20 cellular contexts compared by ENCODE assay signal in genomic region chr7:152866791-152867481, GRCh38.
DNase-seq lines count a peak whose midpoint lies in the region; ATAC-seq and TF ChIP-seq lines count a peak whose summit lies in the region.
"Had no signal": no experiment of that assay in that cellular context is flagged by ENCODE, and none has a peak within 500 bp of the region (broad histone marks: within the 10 kb centered on the region; RNA-seq: fewer than 3 reads in every experiment).

No MANE protein-coding gene starts in this region.

- H3K27me3 ChIP-seq in SJSA1 (replicated peaks) = no peaks in the 10 kb centered on the region
- no peaks in the 10 kb centered on the region for H3K27me3 ChIP-seq in endodermal cell (ENCODE audit: control insufficient read depth, insufficient read depth, low read length, poor library complexity, severe bottlenecking)
- H3K27me3 ChIP-seq in osteoblast (ENCODE audit: insufficient read depth, low read length) = no peaks in the 10 kb centered on the region
- H3K27me3 ChIP-seq: BLaER1 treated with 17β-estradiol and CSF1 and Interleukin-3, amounts not matched to agents 10 nM and 100 nM had no signal

- peaks cover 19% of the 10 kb centered on the region for H3K4me1 ChIP-seq in SJSA1 (replicated peaks)
- H3K4me1 ChIP-seq in endodermal cell (ENCODE audit: control insufficient read depth, insufficient read depth, low read length) = no peaks in the 10 kb centered on the region
- H3K4me1 ChIP-seq in osteoblast (ENCODE audit: insufficient read depth, low read length) = no peaks in the 10 kb centered on the region

- no peak for ATAC-seq in activated CD8-positive, alpha-beta memory T cell treated with anti-CD3 and anti-CD28 coated beads, Interleukin-2, amount 10 ng/mL, durations not matched to agents 7 days and 5 days
- ATAC-seq in naive thymus-derived CD8-positive, alpha-beta T cell = no peak
- no peak for ATAC-seq in HG02763 (IDR thresholded peaks at IDR 0.05; ENCODE audit: unreplicated experiment)
- ATAC-seq: CD8-positive, alpha-beta T cell had no signal

- no peak for DNase-seq in SJSA1 (ENCODE audit: low read depth in 1 of 2, low spot score in 2 of 2)
- DNase-seq in activated CD8-positive, alpha-beta memory T cell treated with anti-CD3 and anti-CD28 coated beads, Interleukin-2, amount 10 ng/mL, durations not matched to agents 7 days and 5 days = peak; percentile 34
- no peak for DNase-seq in endodermal cell
- DNase-seq in osteoblast (ENCODE audit: insufficient read length, low spot score, missing footprints) = peak; percentile 69
- DNase-seq in naive thymus-derived CD8-positive, alpha-beta T cell = no peak
- DNase-seq in SIG-M5 treated with dmso at 0.1 percent for 504 hours (lab: John Stamatoyannopoulos, UW; ENCODE audit: unreplicated experiment) = no peak
- no peak for DNase-seq in NCI-H82 treated with DMSO at 0.1 percent for 48 hours (lab: John Stamatoyannopoulos, UW; ENCODE audit: unreplicated experiment)
- DNase-seq: Calu3, GF-D8, H9, NCI-H187, NCI-H226, NCI-H524, NCI-H82, PC-9, SIG-M5 had no signal

- H3K36me3 Mint-ChIP-seq in activated CD8-positive, alpha-beta memory T cell treated with anti-CD3 and anti-CD28 coated beads, Interleukin-2, amount 10 ng/mL, durations not matched to agents 7 days and 5 days = no peaks in the 10 kb centered on the region
- peaks cover 7% of the 10 kb centered on the region for H3K36me3 Mint-ChIP-seq in endodermal cell (ENCODE audit: low read depth)
- peaks cover 0 to 20% (median 7%) of the 10 kb centered on the region in 3 donors for H3K36me3 Mint-ChIP-seq in naive thymus-derived CD8-positive, alpha-beta T cell

- H3K27ac ChIP-seq in SJSA1 (peak overlapping the region; percentile 72), endodermal cell (ENCODE audit: low read depth, low read length) (no peak overlapping the region), osteoblast (ENCODE audit: low read depth, low read length) (no peak overlapping the region)
- H3K27ac ChIP-seq: BLaER1 treated with 17β-estradiol and CSF1 and Interleukin-3, amounts not matched to agents 10 nM and 100 nM; PC-9; RWPE1 had no signal

- H3K4me3 ChIP-seq in SJSA1 (no peak overlapping the region), endodermal cell (ENCODE audit: low read length) (no peak overlapping the region), osteoblast (ENCODE audit: insufficient read depth, low read length) (no peak overlapping the region)
- H3K4me3 ChIP-seq: BLaER1 treated with 17β-estradiol and CSF1 and Interleukin-3, amounts not matched to agents 10 nM and 100 nM; PC-9 had no signal

- no peaks in the 10 kb centered on the region for H4K20me1 ChIP-seq in osteoblast (ENCODE audit: insufficient read depth, low read length)
- H4K20me1 ChIP-seq: BLaER1 treated with 17β-estradiol and CSF1 and Interleukin-3, amounts not matched to agents 10 nM and 100 nM had no signal

- CTCF ChIA-PET in activated CD8-positive, alpha-beta memory T cell treated with anti-CD3 and anti-CD28 coated beads, Interleukin-2, amount 10 ng/mL, durations not matched to agents 7 days and 5 days (lab: Charles Lee) = no interaction called here

- H3K9me3 ChIP-seq in SJSA1 (replicated peaks) (no peaks in the 10 kb centered on the region), endodermal cell (ENCODE audit: control insufficient read depth, low read length) (no peaks in the 10 kb centered on the region), osteoblast (ENCODE audit: low read depth, low read length) (no peaks in the 10 kb centered on the region)

- no peak overlapping the region for H3K4me2 ChIP-seq in osteoblast (ENCODE audit: insufficient read depth, low read length)
- H3K4me2 ChIP-seq: PC-9 had no signal

- H3K9me3 Mint-ChIP-seq in activated CD8-positive, alpha-beta memory T cell treated with anti-CD3 and anti-CD28 coated beads, Interleukin-2, amount 10 ng/mL, durations not matched to agents 7 days and 5 days (ENCODE audit: low read depth) = no peaks in the 10 kb centered on the region
- H3K9me3 Mint-ChIP-seq in endodermal cell = no peaks in the 10 kb centered on the region
- H3K9me3 Mint-ChIP-seq in naive thymus-derived CD8-positive, alpha-beta T cell = no peaks in the 10 kb centered on the region
- H3K9me3 Mint-ChIP-seq: CD8-positive, alpha-beta T cell; H9 had no signal

- H3K4me1 Mint-ChIP-seq in activated CD8-positive, alpha-beta memory T cell treated with anti-CD3 and anti-CD28 coated beads, Interleukin-2, amount 10 ng/mL, durations not matched to agents 7 days and 5 days = peaks cover 2% of the 10 kb centered on the region
- H3K4me1 Mint-ChIP-seq in endodermal cell = no peaks in the 10 kb centered on the region
- peaks cover 0 to 5% (median 2%) of the 10 kb centered on the region in 4 donors for H3K4me1 Mint-ChIP-seq in naive thymus-derived CD8-positive, alpha-beta T cell
- H3K4me1 Mint-ChIP-seq: H9 had no signal

- no peaks in the 10 kb centered on the region for H3K79me2 ChIP-seq in osteoblast (ENCODE audit: insufficient read depth, low read length)

- POLR2A ChIA-PET in naive thymus-derived CD8-positive, alpha-beta T cell (lab: Charles Lee) = no interaction called here

- no peak overlapping the region for H3K9ac ChIP-seq in endodermal cell (ENCODE audit: extremely low read depth, low read length, poor library complexity, severe bottlenecking)
- H3K9ac ChIP-seq: BLaER1 treated with 17β-estradiol and CSF1 and Interleukin-3, amounts not matched to agents 10 nM and 100 nM had no signal

- H2AFZ ChIP-seq in osteoblast (ENCODE audit: low read length) = no peak overlapping the region
- H2AFZ ChIP-seq: PC-9 had no signal

- no peak for TF ChIP-seq CTCF in endodermal cell (conservative IDR thresholded peaks at IDR 0.05)
- no peak for TF ChIP-seq CTCF in osteoblast (IDR thresholded peaks at IDR 0.05; ENCODE audit: extremely low read depth, low read depth, low read length)

- H3K4me3 Mint-ChIP-seq in activated CD8-positive, alpha-beta memory T cell treated with anti-CD3 and anti-CD28 coated beads, Interleukin-2, amount 10 ng/mL, durations not matched to agents 7 days and 5 days = no peak overlapping the region
- H3K4me3 Mint-ChIP-seq in endodermal cell = no peak overlapping the region
- H3K4me3 Mint-ChIP-seq in naive thymus-derived CD8-positive, alpha-beta T cell = no peak overlapping the region
- H3K4me3 Mint-ChIP-seq: CD8-positive, alpha-beta T cell; H9 had no signal

- no peak overlapping the region for H3K27ac Mint-ChIP-seq in activated CD8-positive, alpha-beta memory T cell treated with anti-CD3 and anti-CD28 coated beads, Interleukin-2, amount 10 ng/mL, durations not matched to agents 7 days and 5 days
- H3K27ac Mint-ChIP-seq in endodermal cell = peak overlapping the region; percentile 55
- peak overlapping the region in 3 of 10 donors; percentile 33 to 67 (median 61) for H3K27ac Mint-ChIP-seq in naive thymus-derived CD8-positive, alpha-beta T cell
- H3K27ac Mint-ChIP-seq: CD8-positive, alpha-beta T cell had no signal

- no peaks in the 10 kb centered on the region for H3K36me3 ChIP-seq in SJSA1
- no peaks in the 10 kb centered on the region for H3K36me3 ChIP-seq in endodermal cell (ENCODE audit: control insufficient read depth, insufficient read depth, low read length)
- H3K36me3 ChIP-seq in osteoblast (ENCODE audit: insufficient read depth, low read length) = no peaks in the 10 kb centered on the region
- H3K36me3 ChIP-seq: BLaER1 treated with 17β-estradiol and CSF1 and Interleukin-3, amounts not matched to agents 10 nM and 100 nM had no signal

- no peaks in the 10 kb centered on the region for H3K27me3 Mint-ChIP-seq in activated CD8-positive, alpha-beta memory T cell treated with anti-CD3 and anti-CD28 coated beads, Interleukin-2, amount 10 ng/mL, durations not matched to agents 7 days and 5 days
- H3K27me3 Mint-ChIP-seq in endodermal cell (ENCODE audit: insufficient read depth) = no peaks in the 10 kb centered on the region
- no peaks in the 10 kb centered on the region for H3K27me3 Mint-ChIP-seq in naive thymus-derived CD8-positive, alpha-beta T cell

- 94 to 95% methylated on average over 29 to 35 of the region's 35 CpGs for WGBS in endodermal cell (ENCODE audit: insufficient coverage in 1 of 2, insufficient read length in 1 of 2), 2 experiments

Comparison
In these comparisons a context has a peak if more than half of its experiments do, and no peak if none do; other contexts are left out.
1. DNase-seq: peak in activated CD8-positive, alpha-beta memory T cell treated with anti-CD3 and anti-CD28 coated beads, Interleukin-2, amount 10 ng/mL, durations not matched to agents 7 days and 5 days (single experiment) and osteoblast (single experiment); none in SJSA1 (0 of 2), endodermal cell (single experiment), naive thymus-derived CD8-positive, alpha-beta T cell (0 of 10), SIG-M5 treated with dmso at 0.1 percent for 504 hours (single experiment) and NCI-H82 treated with DMSO at 0.1 percent for 48 hours (single experiment).